Comparison of ENCODE assay signal across 1 cellular context in genomic region chr20:63083831-63084562, GRCh38.
TF ChIP-seq lines count a peak whose summit lies in the region.

No MANE protein-coding gene starts in this region.

TF ChIP-seq in HepG2, 621 proteins besides CTCF, POLR2A, EP300 and RAD21 (continued from another document and continues in another):
- no peak for TF ChIP-seq SAP130 (CRISPR knock-in tag; IDR thresholded peaks at IDR 0.05; ENCODE audit: low read depth)
- TF ChIP-seq ATF7 (IDR thresholded peaks at IDR 0.05): no peak
- TF ChIP-seq ATF7 (CRISPR knock-in tag; IDR thresholded peaks at IDR 0.05): no peak
- TF ChIP-seq ZNF772 (CRISPR knock-in tag; IDR thresholded peaks at IDR 0.05): no peak
- TF ChIP-seq HNRNPLL (IDR thresholded peaks at IDR 0.05; ENCODE audit: low read depth, low read length, poor library complexity, severe bottlenecking): peak; percentile 14
- no peak for TF ChIP-seq MED8 (CRISPR knock-in tag; IDR thresholded peaks at IDR 0.05; ENCODE audit: insufficient replicate concordance)
- 0 out of 2 replicates have a peak, but pooled peaks have one; percentile 47 for TF ChIP-seq ZBTB20 (CRISPR knock-in tag; IDR thresholded peaks at IDR 0.05; ENCODE audit: borderline replicate concordance, low read depth)
- TF ChIP-seq STAG1 (CRISPR knock-in tag; IDR thresholded peaks at IDR 0.05): peak; percentile 7; the same call in 1 of the 2 replicates
- no peak for TF ChIP-seq ZNF614 (CRISPR knock-in tag; IDR thresholded peaks at IDR 0.05; ENCODE audit: borderline replicate concordance)
- TF ChIP-seq CEBPB (IDR thresholded peaks at IDR 0.05; ENCODE audit: borderline replicate concordance, low read depth, low read length): no peak
- peak; percentile 57; the same call in 1 of the 2 replicates for TF ChIP-seq ZZZ3 (CRISPR knock-in tag; IDR thresholded peaks at IDR 0.05; ENCODE audit: borderline replicate concordance)
- TF ChIP-seq IRF2 (CRISPR knock-in tag; IDR thresholded peaks at IDR 0.05): no peak
- TF ChIP-seq KMT2B (CRISPR knock-in tag; IDR thresholded peaks at IDR 0.05): no peak
- TF ChIP-seq JUN (CRISPR knock-in tag; IDR thresholded peaks at IDR 0.05): peak; percentile 47; the same call in 1 of the 2 replicates
- no peak for TF ChIP-seq RARA (CRISPR knock-in tag; IDR thresholded peaks at IDR 0.05)
- no peak for TF ChIP-seq SRF (IDR thresholded peaks at IDR 0.05; ENCODE audit: low read depth, low read length)
- no peak for TF ChIP-seq ZNF564 (CRISPR knock-in tag; IDR thresholded peaks at IDR 0.05)
- TF ChIP-seq MIXL1 (CRISPR knock-in tag; IDR thresholded peaks at IDR 0.05): no peak
- TF ChIP-seq RBM22 (optimal IDR thresholded peaks at IDR 0.05; ENCODE audit: low read length): no peak
- TF ChIP-seq, protein P1, sequence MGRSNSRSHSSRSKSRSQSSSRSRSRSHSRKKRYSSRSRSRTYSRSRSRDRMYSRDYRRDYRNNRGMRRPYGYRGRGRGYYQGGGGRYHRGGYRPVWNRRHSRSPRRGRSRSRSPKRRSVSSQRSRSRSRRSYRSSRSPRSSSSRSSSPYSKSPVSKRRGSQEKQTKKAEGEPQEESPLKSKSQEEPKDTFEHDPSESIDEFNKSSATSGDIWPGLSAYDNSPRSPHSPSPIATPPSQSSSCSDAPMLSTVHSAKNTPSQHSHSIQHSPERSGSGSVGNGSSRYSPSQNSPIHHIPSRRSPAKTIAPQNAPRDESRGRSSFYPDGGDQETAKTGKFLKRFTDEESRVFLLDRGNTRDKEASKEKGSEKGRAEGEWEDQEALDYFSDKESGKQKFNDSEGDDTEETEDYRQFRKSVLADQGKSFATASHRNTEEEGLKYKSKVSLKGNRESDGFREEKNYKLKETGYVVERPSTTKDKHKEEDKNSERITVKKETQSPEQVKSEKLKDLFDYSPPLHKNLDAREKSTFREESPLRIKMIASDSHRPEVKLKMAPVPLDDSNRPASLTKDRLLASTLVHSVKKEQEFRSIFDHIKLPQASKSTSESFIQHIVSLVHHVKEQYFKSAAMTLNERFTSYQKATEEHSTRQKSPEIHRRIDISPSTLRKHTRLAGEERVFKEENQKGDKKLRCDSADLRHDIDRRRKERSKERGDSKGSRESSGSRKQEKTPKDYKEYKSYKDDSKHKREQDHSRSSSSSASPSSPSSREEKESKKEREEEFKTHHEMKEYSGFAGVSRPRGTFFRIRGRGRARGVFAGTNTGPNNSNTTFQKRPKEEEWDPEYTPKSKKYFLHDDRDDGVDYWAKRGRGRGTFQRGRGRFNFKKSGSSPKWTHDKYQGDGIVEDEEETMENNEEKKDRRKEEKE (IDR thresholded peaks at IDR 0.05): no peak
- TF ChIP-seq, protein P2, sequence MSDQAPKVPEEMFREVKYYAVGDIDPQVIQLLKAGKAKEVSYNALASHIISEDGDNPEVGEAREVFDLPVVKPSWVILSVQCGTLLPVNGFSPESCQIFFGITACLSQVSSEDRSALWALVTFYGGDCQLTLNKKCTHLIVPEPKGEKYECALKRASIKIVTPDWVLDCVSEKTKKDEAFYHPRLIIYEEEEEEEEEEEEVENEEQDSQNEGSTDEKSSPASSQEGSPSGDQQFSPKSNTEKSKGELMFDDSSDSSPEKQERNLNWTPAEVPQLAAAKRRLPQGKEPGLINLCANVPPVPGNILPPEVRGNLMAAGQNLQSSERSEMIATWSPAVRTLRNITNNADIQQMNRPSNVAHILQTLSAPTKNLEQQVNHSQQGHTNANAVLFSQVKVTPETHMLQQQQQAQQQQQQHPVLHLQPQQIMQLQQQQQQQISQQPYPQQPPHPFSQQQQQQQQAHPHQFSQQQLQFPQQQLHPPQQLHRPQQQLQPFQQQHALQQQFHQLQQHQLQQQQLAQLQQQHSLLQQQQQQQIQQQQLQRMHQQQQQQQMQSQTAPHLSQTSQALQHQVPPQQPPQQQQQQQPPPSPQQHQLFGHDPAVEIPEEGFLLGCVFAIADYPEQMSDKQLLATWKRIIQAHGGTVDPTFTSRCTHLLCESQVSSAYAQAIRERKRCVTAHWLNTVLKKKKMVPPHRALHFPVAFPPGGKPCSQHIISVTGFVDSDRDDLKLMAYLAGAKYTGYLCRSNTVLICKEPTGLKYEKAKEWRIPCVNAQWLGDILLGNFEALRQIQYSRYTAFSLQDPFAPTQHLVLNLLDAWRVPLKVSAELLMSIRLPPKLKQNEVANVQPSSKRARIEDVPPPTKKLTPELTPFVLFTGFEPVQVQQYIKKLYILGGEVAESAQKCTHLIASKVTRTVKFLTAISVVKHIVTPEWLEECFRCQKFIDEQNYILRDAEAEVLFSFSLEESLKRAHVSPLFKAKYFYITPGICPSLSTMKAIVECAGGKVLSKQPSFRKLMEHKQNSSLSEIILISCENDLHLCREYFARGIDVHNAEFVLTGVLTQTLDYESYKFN (CRISPR knock-in tag; conservative IDR thresholded peaks at IDR 0.05): peak; percentile 91
- no peak for TF ChIP-seq SNAPC2 (CRISPR knock-in tag; IDR thresholded peaks at IDR 0.05)
- no peak for TF ChIP-seq SNAI1 (CRISPR knock-in tag; IDR thresholded peaks at IDR 0.05; ENCODE audit: borderline replicate concordance)
- no peak for TF ChIP-seq ZNF850 (CRISPR knock-in tag; conservative IDR thresholded peaks at IDR 0.05)
- TF ChIP-seq CERS6 (CRISPR knock-in tag; IDR thresholded peaks at IDR 0.05): no peak
- no peak for TF ChIP-seq U2AF1 (optimal IDR thresholded peaks at IDR 0.05; ENCODE audit: low read depth, low read length)
- TF ChIP-seq MTA3 (CRISPR knock-in tag; IDR thresholded peaks at IDR 0.05): no peak
- TF ChIP-seq ZNF264 (CRISPR knock-in tag; IDR thresholded peaks at IDR 0.05): no peak
- peak; percentile 91 for TF ChIP-seq HNF4A (CRISPR knock-in tag; IDR thresholded peaks at IDR 0.05)
- TF ChIP-seq JDP2 (CRISPR knock-in tag; IDR thresholded peaks at IDR 0.05; ENCODE audit: borderline replicate concordance): no peak
- TF ChIP-seq ZNF563 (CRISPR knock-in tag; IDR thresholded peaks at IDR 0.05): no peak; the same call in 1 of the 2 replicates
- peak; percentile 82 for TF ChIP-seq HNF4G (IDR thresholded peaks at IDR 0.05; ENCODE audit: borderline replicate concordance, low read depth, low read length)
- TF ChIP-seq HNF4G (CRISPR knock-in tag; IDR thresholded peaks at IDR 0.05; ENCODE audit: borderline replicate concordance, low read depth): no peak; the same call in 1 of the 2 replicates
- no peak for TF ChIP-seq FUBP1 (CRISPR knock-in tag; IDR thresholded peaks at IDR 0.05; ENCODE audit: borderline replicate concordance)
- no peak for TF ChIP-seq ZNF546 (CRISPR knock-in tag; conservative IDR thresholded peaks at IDR 0.05)
- TF ChIP-seq NCOA5 (CRISPR knock-in tag; IDR thresholded peaks at IDR 0.05): no peak
- TF ChIP-seq ZNF263 (CRISPR knock-in tag; IDR thresholded peaks at IDR 0.05): peak; percentile 47
- TF ChIP-seq ZNF629 (CRISPR knock-in tag; conservative IDR thresholded peaks at IDR 0.05): no peak
- TF ChIP-seq MEF2D (CRISPR knock-in tag; IDR thresholded peaks at IDR 0.05): no peak
- no peak for TF ChIP-seq ZNF879 (CRISPR knock-in tag; IDR thresholded peaks at IDR 0.05)
- TF ChIP-seq HOXA7 (CRISPR knock-in tag; IDR thresholded peaks at IDR 0.05): no peak
- no peak for TF ChIP-seq ZSCAN20 (CRISPR knock-in tag; IDR thresholded peaks at IDR 0.05; ENCODE audit: borderline replicate concordance)
- no peak for TF ChIP-seq NR2F2 (IDR thresholded peaks at IDR 0.05; ENCODE audit: borderline replicate concordance, low read depth)
- TF ChIP-seq, protein P3, sequence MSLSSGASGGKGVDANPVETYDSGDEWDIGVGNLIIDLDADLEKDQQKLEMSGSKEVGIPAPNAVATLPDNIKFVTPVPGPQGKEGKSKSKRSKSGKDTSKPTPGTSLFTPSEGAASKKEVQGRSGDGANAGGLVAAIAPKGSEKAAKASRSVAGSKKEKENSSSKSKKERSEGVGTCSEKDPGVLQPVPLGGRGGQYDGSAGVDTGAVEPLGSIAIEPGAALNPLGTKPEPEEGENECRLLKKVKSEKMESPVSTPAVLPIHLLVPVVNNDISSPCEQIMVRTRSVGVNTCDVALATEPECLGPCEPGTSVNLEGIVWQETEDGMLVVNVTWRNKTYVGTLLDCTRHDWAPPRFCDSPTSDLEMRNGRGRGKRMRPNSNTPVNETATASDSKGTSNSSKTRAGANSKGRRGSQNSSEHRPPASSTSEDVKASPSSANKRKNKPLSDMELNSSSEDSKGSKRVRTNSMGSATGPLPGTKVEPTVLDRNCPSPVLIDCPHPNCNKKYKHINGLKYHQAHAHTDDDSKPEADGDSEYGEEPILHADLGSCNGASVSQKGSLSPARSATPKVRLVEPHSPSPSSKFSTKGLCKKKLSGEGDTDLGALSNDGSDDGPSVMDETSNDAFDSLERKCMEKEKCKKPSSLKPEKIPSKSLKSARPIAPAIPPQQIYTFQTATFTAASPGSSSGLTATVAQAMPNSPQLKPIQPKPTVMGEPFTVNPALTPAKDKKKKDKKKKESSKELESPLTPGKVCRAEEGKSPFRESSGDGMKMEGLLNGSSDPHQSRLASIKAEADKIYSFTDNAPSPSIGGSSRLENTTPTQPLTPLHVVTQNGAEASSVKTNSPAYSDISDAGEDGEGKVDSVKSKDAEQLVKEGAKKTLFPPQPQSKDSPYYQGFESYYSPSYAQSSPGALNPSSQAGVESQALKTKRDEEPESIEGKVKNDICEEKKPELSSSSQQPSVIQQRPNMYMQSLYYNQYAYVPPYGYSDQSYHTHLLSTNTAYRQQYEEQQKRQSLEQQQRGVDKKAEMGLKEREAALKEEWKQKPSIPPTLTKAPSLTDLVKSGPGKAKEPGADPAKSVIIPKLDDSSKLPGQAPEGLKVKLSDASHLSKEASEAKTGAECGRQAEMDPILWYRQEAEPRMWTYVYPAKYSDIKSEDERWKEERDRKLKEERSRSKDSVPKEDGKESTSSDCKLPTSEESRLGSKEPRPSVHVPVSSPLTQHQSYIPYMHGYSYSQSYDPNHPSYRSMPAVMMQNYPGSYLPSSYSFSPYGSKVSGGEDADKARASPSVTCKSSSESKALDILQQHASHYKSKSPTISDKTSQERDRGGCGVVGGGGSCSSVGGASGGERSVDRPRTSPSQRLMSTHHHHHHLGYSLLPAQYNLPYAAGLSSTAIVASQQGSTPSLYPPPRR (CRISPR knock-in tag; IDR thresholded peaks at IDR 0.05; ENCODE audit: borderline replicate concordance): no peak
- TF ChIP-seq ZNF503 (CRISPR knock-in tag; IDR thresholded peaks at IDR 0.05): no peak
- no peak for TF ChIP-seq GFI1 (CRISPR knock-in tag; IDR thresholded peaks at IDR 0.05; ENCODE audit: borderline replicate concordance)
- TF ChIP-seq ARHGAP35 (CRISPR knock-in tag; IDR thresholded peaks at IDR 0.05; ENCODE audit: borderline replicate concordance): no peak
- peak; percentile 57; the same call in 1 of the 2 replicates for TF ChIP-seq FOXJ3 (CRISPR knock-in tag; IDR thresholded peaks at IDR 0.05; ENCODE audit: borderline replicate concordance)
- no peak for TF ChIP-seq POLR2AphosphoS2 (IDR thresholded peaks at IDR 0.05; ENCODE audit: low read depth, low read length)
- TF ChIP-seq ZNF260 (CRISPR knock-in tag; IDR thresholded peaks at IDR 0.05; ENCODE audit: borderline replicate concordance, low read depth): no peak
- TF ChIP-seq, protein P4, sequence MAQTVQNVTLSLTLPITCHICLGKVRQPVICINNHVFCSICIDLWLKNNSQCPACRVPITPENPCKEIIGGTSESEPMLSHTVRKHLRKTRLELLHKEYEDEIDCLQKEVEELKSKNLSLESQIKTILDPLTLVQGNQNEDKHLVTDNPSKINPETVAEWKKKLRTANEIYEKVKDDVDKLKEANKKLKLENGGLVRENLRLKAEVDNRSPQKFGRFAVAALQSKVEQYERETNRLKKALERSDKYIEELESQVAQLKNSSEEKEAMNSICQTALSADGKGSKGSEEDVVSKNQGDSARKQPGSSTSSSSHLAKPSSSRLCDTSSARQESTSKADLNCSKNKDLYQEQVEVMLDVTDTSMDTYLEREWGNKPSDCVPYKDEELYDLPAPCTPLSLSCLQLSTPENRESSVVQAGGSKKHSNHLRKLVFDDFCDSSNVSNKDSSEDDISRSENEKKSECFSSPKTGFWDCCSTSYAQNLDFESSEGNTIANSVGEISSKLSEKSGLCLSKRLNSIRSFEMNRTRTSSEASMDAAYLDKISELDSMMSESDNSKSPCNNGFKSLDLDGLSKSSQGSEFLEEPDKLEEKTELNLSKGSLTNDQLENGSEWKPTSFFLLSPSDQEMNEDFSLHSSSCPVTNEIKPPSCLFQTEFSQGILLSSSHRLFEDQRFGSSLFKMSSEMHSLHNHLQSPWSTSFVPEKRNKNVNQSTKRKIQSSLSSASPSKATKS (CRISPR knock-in tag; IDR thresholded peaks at IDR 0.05): no peak
- TF ChIP-seq ZNF776 (CRISPR knock-in tag; IDR thresholded peaks at IDR 0.05): no peak
- TF ChIP-seq MAZ (IDR thresholded peaks at IDR 0.05; ENCODE audit: borderline replicate concordance, low read depth, low read length): no peak
- TF ChIP-seq MAZ (CRISPR knock-in tag; IDR thresholded peaks at IDR 0.05; ENCODE audit: low read depth): peak; percentile 20; the same call in 1 of the 2 replicates
